11 cellular contexts compared by ENCODE assay signal in genomic region chr11:78025378-78025777, GRCh38. TPM values are rescaled to one million over a fixed set of nuclear protein-coding genes. Genes with fewer than 3 reads are reported as not detected.
"Had no signal": no experiment of that assay in that cellular context is flagged by ENCODE, and none has a peak within 500 bp of the region (broad histone marks: within the 10 kb centered on the region; RNA-seq: fewer than 3 reads in every experiment).

No MANE protein-coding gene starts in this region.

- H3K4me3 ChIP-seq: GM23248, HAP-1 had no signal

- H2AFZ ChIP-seq: GM23248 had no signal

- H3K36me3 ChIP-seq: HAP-1 had no signal

- H3K4me3 Mint-ChIP-seq: HFFc6 had no signal

- H3K9me3 ChIP-seq: HAP-1 had no signal

- H3K9me3 Mint-ChIP-seq: HFFc6 had no signal

- H3K27ac Mint-ChIP-seq: HFFc6 had no signal

- H3K9ac ChIP-seq: GM23248 had no signal

- H3K27ac ChIP-seq: GM23248, HL-60 had no signal

- DNase-seq: GM23248, GOT3, H7, HFFc6, IMR-90, KBM-7 had no signal

- ATAC-seq: HCT116 had no signal

RNA-seq across cellular contexts. Expression of gene THRSP, which starts 38.3 kb away (rescaled TPM):
- total RNA-seq: GM23248, H4, H7, HFFc6, HT1080, IMR-90 had no signal
- polyA plus RNA-seq: GM23248, IMR-90 had no signal
